Comparison of ENCODE assay signal across 31 cellular contexts in the genomic region with DNA sequence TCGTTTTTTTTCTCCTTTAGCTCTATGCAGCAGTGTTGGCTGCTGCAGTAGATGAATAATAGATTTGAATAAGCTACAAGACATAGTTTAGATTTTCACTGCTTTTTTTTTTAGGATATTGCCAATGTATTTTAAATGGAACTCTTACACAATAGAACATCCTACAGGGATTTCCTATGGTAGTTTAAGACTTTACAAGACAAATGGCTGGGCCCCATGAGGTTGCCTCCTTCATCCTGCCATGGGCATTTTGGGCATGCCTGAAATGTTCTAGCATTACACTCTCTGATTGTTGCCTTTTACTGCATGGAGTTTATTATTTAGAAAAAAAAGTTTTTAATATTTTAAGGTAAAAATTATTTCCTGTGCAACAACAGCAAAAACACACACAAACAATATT.
"Had no signal": no experiment of that assay in that cellular context is flagged by ENCODE, and none has a peak within 500 bp of the region (broad histone marks: within the 10 kb centered on the region; RNA-seq: fewer than 3 reads in every experiment).

No MANE protein-coding gene starts in this region.

- H3K4me3 ChIP-seq: colonic mucosa, esophagus squamous epithelium, heart right ventricle, lung, mucosa of descending colon, pancreas, right lobe of liver, smooth muscle cell, stomach, thyroid gland, vagina had no signal

- FAIRE-seq: kidney had no signal

- H3K27ac ChIP-seq: colonic mucosa, epithelial cell of prostate, esophagus squamous epithelium, heart right ventricle, neutrophil, pancreas, right lobe of liver, stomach, thyroid gland, vagina had no signal

- H3K27me3 ChIP-seq: colonic mucosa, esophagus squamous epithelium, heart right ventricle, neutrophil, pancreas, right lobe of liver, stomach, thyroid gland, vagina had no signal

- H3K4me3 Mint-ChIP-seq: dendritic cell treated with granulocyte-macrophage colony-stimulating factor and Interleukin-4, amounts not matched to agents 40 ng/mL and 50 ng/mL, for 4 days; endodermal cell; memory B cell; naive B cell; natural killer cell treated with Interleukin-12 subunit alpha and Interleukin-12 subunit beta and Interleukin-15 and Interleukin-18, amount 100 ng/mL, for 72 hours; neural crest cell had no signal

- DNase-seq: colonic mucosa; effector CD8-positive, alpha-beta T cell; endodermal cell; esophagus squamous epithelium; foreskin melanocyte; glutamatergic neuron; heart right ventricle; hippocampal formation; kidney; mucosa of descending colon; naive B cell; pancreas; retina; right lobe of liver; stimulated activated CD4-positive, alpha-beta T cell treated with anti-CD3 and anti-CD28 coated beads, Interleukin-12 subunit alpha, Interleukin-12 subunit beta, amount 100 ng/mL, for 4 hours; stimulated activated CD4-positive, alpha-beta T cell treated with anti-CD3 and anti-CD28 coated beads, Interleukin-1b, Interleukin-23, amount 100 ng/mL, for 48 hours; stimulated activated CD4-positive, alpha-beta T cell treated with anti-CD3 and anti-CD28 coated beads, Interleukin-4, amount 100 ng/mL, for 1 hour; stimulated activated CD8-positive, alpha-beta memory T cell treated with anti-CD3 and anti-CD28 coated beads, Interleukin-4, amount 100 ng/mL, for 48 hours; stimulated activated naive CD4-positive, alpha-beta T cell; stomach; thyroid gland had no signal

- H3K36me3 ChIP-seq: colonic mucosa, esophagus squamous epithelium, heart right ventricle, neutrophil, pancreas, right lobe of liver, stomach, thyroid gland, vagina had no signal

- H3K27ac Mint-ChIP-seq: dendritic cell treated with granulocyte-macrophage colony-stimulating factor and Interleukin-4, amounts not matched to agents 40 ng/mL and 50 ng/mL, for 4 days; memory B cell; naive B cell; natural killer cell treated with Interleukin-12 subunit alpha and Interleukin-12 subunit beta and Interleukin-15 and Interleukin-18, amount 100 ng/mL, for 72 hours had no signal

- H3K27me3 Mint-ChIP-seq: dendritic cell treated with granulocyte-macrophage colony-stimulating factor and Interleukin-4, amounts not matched to agents 40 ng/mL and 50 ng/mL, for 4 days; memory B cell had no signal

- H3K36me3 Mint-ChIP-seq: memory B cell; naive B cell; natural killer cell treated with Interleukin-12 subunit alpha and Interleukin-12 subunit beta and Interleukin-15 and Interleukin-18, amount 100 ng/mL, for 72 hours had no signal

- H3K4me2 ChIP-seq: smooth muscle cell had no signal

- H3K4me1 ChIP-seq: colonic mucosa, pancreas, right lobe of liver, stomach, thyroid gland, vagina had no signal

- H3K9me3 ChIP-seq: colonic mucosa, esophagus squamous epithelium, heart right ventricle, mucosa of descending colon, neutrophil, pancreas, right lobe of liver, stomach, thyroid gland, vagina had no signal

- H3K4me1 Mint-ChIP-seq: memory B cell, naive B cell, neural crest cell had no signal

- ATAC-seq: heart right ventricle; left lobe of liver; mucosa of descending colon; natural killer cell treated with Interleukin-12 subunit alpha and Interleukin-12 subunit beta and Interleukin-15 and Interleukin-18, amount 100 ng/mL, for 72 hours; pancreas; right lobe of liver had no signal

- H3K9me3 Mint-ChIP-seq: dendritic cell treated with granulocyte-macrophage colony-stimulating factor and Interleukin-4, amounts not matched to agents 40 ng/mL and 50 ng/mL, for 4 days; memory B cell; natural killer cell treated with Interleukin-12 subunit alpha and Interleukin-12 subunit beta and Interleukin-15 and Interleukin-18, amount 100 ng/mL, for 72 hours; neural crest cell had no signal
